Comparison of ENCODE assay signal across 10 cellular contexts in genomic region chr3:33664195-33664594, GRCh38. TPM values are rescaled to one million over a fixed set of nuclear protein-coding genes. Genes with fewer than 3 reads are reported as not detected.
DNase-seq lines count a peak whose midpoint lies in the region; ATAC-seq, FAIRE-seq and TF ChIP-seq lines count a peak whose summit lies in the region.
"Had no signal": no experiment of that assay in that cellular context is flagged by ENCODE, and none has a peak within 500 bp of the region (broad histone marks: within the 10 kb centered on the region; RNA-seq: fewer than 3 reads in every experiment).

No MANE protein-coding gene starts in this region.

- TF ChIP-seq CTCF in GM20000 (IDR thresholded peaks at IDR 0.05; ENCODE audit: extremely low read depth, missing control alignments) (no peak), bronchial epithelial cell (IDR thresholded peaks at IDR 0.05; ENCODE audit: insufficient read depth, low read length, severe bottlenecking) (no peak), osteocyte (IDR thresholded peaks at IDR 0.05) (no peak)

- peak overlapping the region; percentile 54 for H3K27ac Mint-ChIP-seq in osteocyte (ENCODE audit: unreplicated experiment)

- H3K9me3 Mint-ChIP-seq in osteocyte (ENCODE audit: unreplicated experiment) = no peaks in the 10 kb centered on the region

- DNase-seq in GM20000 (ENCODE audit: low spot score) (peak; percentile 7), NOMO-1 treated with DMSO at 0.1 percent for 48 hours (lab: John Stamatoyannopoulos, UW; ENCODE audit: unreplicated experiment) (peak; percentile 94), bronchial epithelial cell (ENCODE audit: low read depth) (peak; percentile 90), osteocyte (ENCODE audit: extremely low spot score, unreplicated experiment) (no peak), NCI-H345 (lab: John Stamatoyannopoulos, UW) (no peak), NCI-H774 (lab: John Stamatoyannopoulos, UW) (no peak)
- DNase-seq: activated naive CD4-positive, alpha-beta T cell treated with anti-CD3 and anti-CD28 coated beads, Interleukin-2, amount 50 U/mL, for 16 hours had no signal

- no peaks in the 10 kb centered on the region for H3K27me3 ChIP-seq in bronchial epithelial cell (ENCODE audit: control insufficient read depth, insufficient read depth, low read length)

- H3K4me3 ChIP-seq in bronchial epithelial cell (ENCODE audit: low read depth, low read length) = no peak overlapping the region
- H3K4me3 ChIP-seq: lung had no signal

- H3K36me3 ChIP-seq in bronchial epithelial cell (ENCODE audit: control insufficient read depth, insufficient read depth, low read length) = no peaks in the 10 kb centered on the region

- peaks cover 2% of the 10 kb centered on the region for H3K36me3 Mint-ChIP-seq in osteocyte (ENCODE audit: unreplicated experiment)

- H3K4me1 Mint-ChIP-seq in osteocyte (ENCODE audit: unreplicated experiment) = peaks cover 36% of the 10 kb centered on the region

- no peak overlapping the region for H3K4me3 Mint-ChIP-seq in osteocyte (ENCODE audit: unreplicated experiment)

- no peak for FAIRE-seq in bronchial epithelial cell (lab: Jason Lieb, UNC)

- no peaks in the 10 kb centered on the region for H3K27me3 Mint-ChIP-seq in osteocyte (ENCODE audit: unreplicated experiment)

- no peak for ATAC-seq in HG03196 (IDR thresholded peaks at IDR 0.05; ENCODE audit: unreplicated experiment)
- ATAC-seq: esophagus mucosa had no signal

RNA-seq across cellular contexts. Expression of gene CLASP2, which starts 53.9 kb away (rescaled TPM):
- 43.4 and 59.5 TPM in 2 replicates for total RNA-seq in bronchial epithelial cell
- total RNA-seq in osteocyte = 42.6 and 51.2 TPM in 2 replicates

Comparison
In these comparisons a context has a peak if more than half of its experiments do, and no peak if none do; other contexts are left out.
1. DNase-seq: peak in GM20000 (single experiment), NOMO-1 treated with DMSO at 0.1 percent for 48 hours (single experiment) and bronchial epithelial cell (single experiment); none in osteocyte (single experiment), NCI-H345 (single experiment) and NCI-H774 (single experiment).